Comparison of ENCODE assay signal across 14 cellular contexts in the genomic region with DNA sequence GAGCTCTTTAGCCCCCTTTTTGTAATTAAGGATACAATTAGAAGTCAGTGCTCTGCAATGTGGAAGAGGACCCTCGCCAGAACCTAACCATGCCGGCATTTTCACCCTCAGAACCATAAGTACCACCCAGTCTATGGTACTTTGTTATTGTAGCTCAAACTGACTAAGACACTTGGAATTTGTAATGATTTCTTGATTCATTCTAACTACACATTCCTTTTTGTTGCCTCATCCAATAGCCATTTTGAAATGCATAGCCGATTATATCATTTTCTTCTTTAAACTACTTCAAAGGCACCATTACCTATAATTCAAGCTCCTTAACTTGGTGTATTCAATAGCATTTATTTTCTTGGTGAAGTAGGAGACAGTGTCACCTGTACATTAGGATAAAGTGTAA.
DNase-seq lines count a peak whose midpoint lies in the region; ATAC-seq, FAIRE-seq and TF ChIP-seq lines count a peak whose summit lies in the region.
"Had no signal": no experiment of that assay in that cellular context is flagged by ENCODE, and none has a peak within 500 bp of the region (broad histone marks: within the 10 kb centered on the region; RNA-seq: fewer than 3 reads in every experiment).

No MANE protein-coding gene starts in this region.

- WGBS in small intestine, 3 donors: 95 to 99% (median 96%) methylated on average over 3 of the region's 3 CpGs

- H3K9me3 ChIP-seq in small intestine (ENCODE audit: control insufficient read depth, low read depth): no peaks in the 10 kb centered on the region
- H3K9me3 ChIP-seq: gastrocnemius medialis had no signal

- H3K4me1 ChIP-seq in small intestine (ENCODE audit: control insufficient read depth in 2 of 2, insufficient read depth in 1 of 2, low read depth in 1 of 2, low read length in 1 of 2): no peaks in the 10 kb centered on the region
- H3K4me1 ChIP-seq: gastrocnemius medialis had no signal

- FAIRE-seq in small intestine (lab: Jason Lieb, UNC): no peak

- no peak overlapping the region for H3K27ac ChIP-seq in small intestine (ENCODE audit: low read depth in 1 of 2, low read length in 1 of 2)
- no peak overlapping the region for H3K27ac ChIP-seq in caudate nucleus (ENCODE audit: low read depth, low read length)
- H3K27ac ChIP-seq: gastrocnemius medialis, skin epidermis had no signal

- DNase-seq in HCEC 1CT (peak; percentile 71), fibroblast of gingiva (ENCODE audit: low read depth) (peak; percentile 5), renal cortical epithelial cell (ENCODE audit: low read depth) (peak; percentile 81), small intestine (no peak), caudate nucleus (lab: John Stamatoyannopoulos, UW) (no peak)
- DNase-seq: activated CD4-positive, alpha-beta T cell treated with anti-CD3 and anti-CD28 coated beads, Interleukin-2, amount 10 ng/mL, durations not matched to agents 7 days and 5 days; central memory CD4-positive, alpha-beta T cell; gastrocnemius medialis; naive thymus-derived CD8-positive, alpha-beta T cell; NCI-H2081 treated with DMSO at 0.1 percent for 48 hours had no signal

- ATAC-seq in SK-N-SH treated with all-trans-retinoic acid at 6 μM for 48 hours (peak; percentile 54; the same call in 2 of the 3 replicates), GM21737 (IDR thresholded peaks at IDR 0.05; ENCODE audit: unreplicated experiment) (no peak), HG03039 (IDR thresholded peaks at IDR 0.05; ENCODE audit: unreplicated experiment) (no peak)
- ATAC-seq: gastrocnemius medialis; naive thymus-derived CD8-positive, alpha-beta T cell had no signal

- H3K27me3 ChIP-seq in small intestine (ENCODE audit: control insufficient read depth in 2 of 2, insufficient read depth in 2 of 2, low read length in 2 of 2): no peaks in the 10 kb centered on the region
- H3K27me3 ChIP-seq: gastrocnemius medialis had no signal

- peaks cover 0 to 5% of the 10 kb centered on the region in 2 donors for H3K36me3 ChIP-seq in small intestine (ENCODE audit: control insufficient read depth in 2 of 2, insufficient read depth in 2 of 2, low read length in 2 of 2)

- H3K4me3 ChIP-seq in small intestine (ENCODE audit: low read depth in 1 of 2, low read length in 2 of 2): no peak overlapping the region
- H3K4me3 ChIP-seq: gastrocnemius medialis, skin epidermis had no signal

TF ChIP-seq in SK-N-SH treated with all-trans-retinoic acid at 6 μM for 48 hours, 23 proteins besides CTCF, POLR2A, EP300 and RAD21:
- TF ChIP-seq ISL1 (CRISPR knock-in tag; IDR thresholded peaks at IDR 0.05) (peak; percentile 43; the same call in 1 of the 2 replicates), GLIS3 (CRISPR knock-in tag; IDR thresholded peaks at IDR 0.05) (no peak)
- TF ChIP-seq, protein P1, sequence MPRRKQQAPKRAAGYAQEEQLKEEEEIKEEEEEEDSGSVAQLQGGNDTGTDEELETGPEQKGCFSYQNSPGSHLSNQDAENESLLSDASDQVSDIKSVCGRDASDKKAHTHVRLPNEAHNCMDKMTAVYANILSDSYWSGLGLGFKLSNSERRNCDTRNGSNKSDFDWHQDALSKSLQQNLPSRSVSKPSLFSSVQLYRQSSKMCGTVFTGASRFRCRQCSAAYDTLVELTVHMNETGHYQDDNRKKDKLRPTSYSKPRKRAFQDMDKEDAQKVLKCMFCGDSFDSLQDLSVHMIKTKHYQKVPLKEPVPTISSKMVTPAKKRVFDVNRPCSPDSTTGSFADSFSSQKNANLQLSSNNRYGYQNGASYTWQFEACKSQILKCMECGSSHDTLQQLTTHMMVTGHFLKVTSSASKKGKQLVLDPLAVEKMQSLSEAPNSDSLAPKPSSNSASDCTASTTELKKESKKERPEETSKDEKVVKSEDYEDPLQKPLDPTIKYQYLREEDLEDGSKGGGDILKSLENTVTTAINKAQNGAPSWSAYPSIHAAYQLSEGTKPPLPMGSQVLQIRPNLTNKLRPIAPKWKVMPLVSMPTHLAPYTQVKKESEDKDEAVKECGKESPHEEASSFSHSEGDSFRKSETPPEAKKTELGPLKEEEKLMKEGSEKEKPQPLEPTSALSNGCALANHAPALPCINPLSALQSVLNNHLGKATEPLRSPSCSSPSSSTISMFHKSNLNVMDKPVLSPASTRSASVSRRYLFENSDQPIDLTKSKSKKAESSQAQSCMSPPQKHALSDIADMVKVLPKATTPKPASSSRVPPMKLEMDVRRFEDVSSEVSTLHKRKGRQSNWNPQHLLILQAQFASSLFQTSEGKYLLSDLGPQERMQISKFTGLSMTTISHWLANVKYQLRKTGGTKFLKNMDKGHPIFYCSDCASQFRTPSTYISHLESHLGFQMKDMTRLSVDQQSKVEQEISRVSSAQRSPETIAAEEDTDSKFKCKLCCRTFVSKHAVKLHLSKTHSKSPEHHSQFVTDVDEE (CRISPR knock-in tag; IDR thresholded peaks at IDR 0.05): no peak

Comparison
In these comparisons a context has a peak if more than half of its experiments do, and no peak if none do; other contexts are left out.
1. DNase-seq: peak in HCEC 1CT (single experiment), fibroblast of gingiva (single experiment) and renal cortical epithelial cell (single experiment); none in small intestine (single experiment) and caudate nucleus (0 of 61).